In genomic region chr1:193104906-193105820, GRCh38 we compare ENCODE assay signal across 1 cellular context.
TF ChIP-seq lines count a peak whose summit lies in the region.

GLRX2 (minus strand) TSS chr1:193105414; CDS start chr1:193105382, 32 bp downstream.

TF ChIP-seq in GM12878, 131 proteins besides CTCF, POLR2A, EP300 and RAD21 (continued from another document):
- TF ChIP-seq ZNF592 (IDR thresholded peaks at IDR 0.05) (0 out of 2 replicates have a peak, but pooled peaks have one; percentile 22), HCFC1 (IDR thresholded peaks at IDR 0.05; ENCODE audit: low read length) (0 out of 2 replicates have a peak, but pooled peaks have one; percentile 22), SMARCA5 (IDR thresholded peaks at IDR 0.05) (no peak; the same call in 1 of the 2 replicates), NKRF (conservative IDR thresholded peaks at IDR 0.05) (peak; percentile 90), SUZ12 (IDR thresholded peaks at IDR 0.05; ENCODE audit: unreplicated experiment) (no peak), SREBF1 (IDR thresholded peaks at IDR 0.05; ENCODE audit: low read length) (no peak), SMC3 (IDR thresholded peaks at IDR 0.05; ENCODE audit: borderline replicate concordance, low read length) (peak; percentile 4; the same call in 1 of the 2 replicates), BHLHE40 (IDR thresholded peaks at IDR 0.05; ENCODE audit: borderline replicate concordance in 1 of 2, low read depth in 2 of 2, low read length in 1 of 2) (peak in 1 of 2 experiments; percentile 50; a peak in 2 of 4 replicates), POLR2AphosphoS5 (IDR thresholded peaks at IDR 0.05; ENCODE audit: low read length) (peak; percentile 63; the same call in 1 of the 2 replicates), DPF2 (IDR thresholded peaks at IDR 0.05) (peak; percentile 73), CREB1 (IDR thresholded peaks at IDR 0.05; ENCODE audit: low read depth) (0 out of 2 replicates have a peak, but pooled peaks have one; percentile 28), IKZF1 (conservative IDR thresholded peaks at IDR 0.05) (peak; percentile 82), SP1 (IDR thresholded peaks at IDR 0.05; ENCODE audit: low read depth, low read length) (peak; percentile 26), RELA (IDR thresholded peaks at IDR 0.05; ENCODE audit: borderline replicate concordance, partially characterized antibody) (no peak), RBBP5 (conservative IDR thresholded peaks at IDR 0.05) (no peak), RB1 (IDR thresholded peaks at IDR 0.05; ENCODE audit: borderline replicate concordance) (0 out of 2 replicates have a peak, but pooled peaks have one; percentile 50), JUNB (IDR thresholded peaks at IDR 0.05) (0 out of 2 replicates have a peak, but pooled peaks have one; percentile 8), PAX5 (IDR thresholded peaks at IDR 0.05; ENCODE audit: borderline replicate concordance, low read depth, low read length) (0 out of 2 replicates have a peak, but pooled peaks have one; percentile 19), MTA2 (IDR thresholded peaks at IDR 0.05; ENCODE audit: low read depth) (no peak), NRF1 (conservative IDR thresholded peaks at IDR 0.05; ENCODE audit: low read depth, low read length) (no peak), CHD2 (IDR thresholded peaks at IDR 0.05; ENCODE audit: borderline replicate concordance, low read depth, low read length) (0 out of 2 replicates have a peak, but pooled peaks have one; percentile 18), SIN3A (IDR thresholded peaks at IDR 0.05; ENCODE audit: low read depth, low read length) (peak; percentile 70; the same call in 1 of the 2 replicates), GATAD2B (conservative IDR thresholded peaks at IDR 0.05; ENCODE audit: low read depth) (peak; percentile 90), ZNF207 (IDR thresholded peaks at IDR 0.05; ENCODE audit: borderline replicate concordance) (no peak), PML (IDR thresholded peaks at IDR 0.05; ENCODE audit: low read length) (peak; percentile 48; the same call in 1 of the 2 replicates), MXI1 (IDR thresholded peaks at IDR 0.05; ENCODE audit: low read depth, low read length) (peak; percentile 70; the same call in 1 of the 2 replicates), ZNF217 (IDR thresholded peaks at IDR 0.05) (0 out of 2 replicates have a peak, but pooled peaks have one; percentile 30), SRF (IDR thresholded peaks at IDR 0.05; ENCODE audit: low read depth in 2 of 2, low read length in 2 of 2) (no peak), FOXM1 (IDR thresholded peaks at IDR 0.05; ENCODE audit: low read depth, low read length) (no peak; the same call in 1 of the 2 replicates), CBX5 (IDR thresholded peaks at IDR 0.05; ENCODE audit: low read depth) (0 out of 2 replicates have a peak, but pooled peaks have one; percentile 50), IKZF2 (IDR thresholded peaks at IDR 0.05) (no peak), EGR1 (IDR thresholded peaks at IDR 0.05; ENCODE audit: borderline replicate concordance in 1 of 2, low read depth in 2 of 2, low read length in 2 of 2) (peak in 1 of 2 experiments; percentile 61; a peak in 1 of 3 replicates)
